In genomic region chr3:191151653-191152052, GRCh38 we compare ENCODE assay signal across 17 cellular contexts. TPM values are rescaled to one million over a fixed set of nuclear protein-coding genes. Genes with fewer than 3 reads are reported as not detected.
DNase-seq lines count a peak whose midpoint lies in the region; ATAC-seq, FAIRE-seq and TF ChIP-seq lines count a peak whose summit lies in the region.
"Had no signal": no experiment of that assay in that cellular context is flagged by ENCODE, and none has a peak within 500 bp of the region (broad histone marks: within the 10 kb centered on the region; RNA-seq: fewer than 3 reads in every experiment).

No MANE protein-coding gene starts in this region.

- DNase-seq in OCI-LY7 (ENCODE audit: low spot score) (no peak), Peyer's patch (no peak), urothelium cell line (ENCODE audit: low spot score) (no peak), osteoblast (ENCODE audit: insufficient read length, low spot score, missing footprints) (no peak)
- DNase-seq in stimulated activated CD4-positive, alpha-beta T cell treated with anti-CD3 and anti-CD28 coated beads, Interleukin-2, amount 100 ng/mL, for 24 hours, result no peak
- DNase-seq: C1 segment of cervical spinal cord; CD4-positive, alpha-beta T cell; DMS79; GOT3; H9 had no signal

- H3K9me2 ChIP-seq in OCI-LY7 (ENCODE audit: insufficient read depth, low read length), result no peaks in the 10 kb centered on the region

- CTCF ChIA-PET in OCI-LY7 (lab: Charles Lee; ENCODE audit: unreplicated experiment), result no interaction called here

- POLR2A ChIA-PET in OCI-LY7 (lab: Charles Lee), result interaction anchor here (0.8 kb wide), 1 partner anchor 33 kb away, joined by 3 read pairs; no protein-coding TSS in a partner anchor

- TF ChIP-seq POLR2A in Peyer's patch (IDR thresholded peaks at IDR 0.05), result no peak

- H2AFZ ChIP-seq in OCI-LY7 (ENCODE audit: low read length), result peak overlapping the region; percentile 32; the same call in 1 of the 2 replicates
- H2AFZ ChIP-seq in osteoblast (ENCODE audit: low read length), result no peak overlapping the region

- peak; percentile 57 for ATAC-seq in GM19043 (IDR thresholded peaks at IDR 0.05; ENCODE audit: low read depth, unreplicated experiment)
- ATAC-seq in HG03159 (IDR thresholded peaks at IDR 0.05; ENCODE audit: unreplicated experiment), result peak; percentile 66

- BruUV-seq in OCI-LY7 (replicated peaks; lab: Mats Ljungman, UMichigan), result no TSS peak

- intact Hi-C loops in OCI-LY7 (cut with micrococcal nuclease; ENCODE audit: unreplicated experiment), result no loop called here

- no peaks in the 10 kb centered on the region for H4K20me1 ChIP-seq in OCI-LY7 (ENCODE audit: insufficient read depth, low read length)
- no peaks in the 10 kb centered on the region for H4K20me1 ChIP-seq in osteoblast (ENCODE audit: insufficient read depth, low read length)

- H3K4me1 ChIP-seq in OCI-LY7 (ENCODE audit: insufficient read depth, low read length, poor library complexity, severe bottlenecking), result no peaks in the 10 kb centered on the region
- H3K4me1 ChIP-seq in Peyer's patch, result no peaks in the 10 kb centered on the region
- H3K4me1 ChIP-seq in osteoblast (ENCODE audit: insufficient read depth, low read length), result no peaks in the 10 kb centered on the region

- H3K27me3 ChIP-seq in Peyer's patch, result no peaks in the 10 kb centered on the region
- no peaks in the 10 kb centered on the region for H3K27me3 ChIP-seq in osteoblast (ENCODE audit: insufficient read depth, low read length)

- H3K27ac ChIP-seq in OCI-LY7 (ENCODE audit: low read depth, low read length, poor library complexity, severe bottlenecking) (no peak overlapping the region), Peyer's patch (no peak overlapping the region), osteoblast (ENCODE audit: low read depth, low read length) (no peak overlapping the region)
- H3K27ac ChIP-seq: HL-60 had no signal

- peaks cover 2% of the 10 kb centered on the region; the same call in 1 of the 2 replicates for H3K36me3 ChIP-seq in OCI-LY7 (ENCODE audit: insufficient read depth, low read length)
- H3K36me3 ChIP-seq in Peyer's patch, result no peaks in the 10 kb centered on the region
- no peaks in the 10 kb centered on the region for H3K36me3 ChIP-seq in osteoblast (ENCODE audit: insufficient read depth, low read length)

- H3K9me3 ChIP-seq in OCI-LY7 (ENCODE audit: low read length), result peaks cover 33% of the 10 kb centered on the region; the same call in 1 of the 2 replicates
- no peaks in the 10 kb centered on the region for H3K9me3 ChIP-seq in Peyer's patch
- peaks cover 7% of the 10 kb centered on the region for H3K9me3 ChIP-seq in osteoblast (ENCODE audit: low read depth, low read length)

- no peak for TF ChIP-seq CTCF in OCI-LY7 (conservative IDR thresholded peaks at IDR 0.05; ENCODE audit: low read length)
- no peak for TF ChIP-seq CTCF in Peyer's patch (IDR thresholded peaks at IDR 0.05)
- no peak for TF ChIP-seq CTCF in osteoblast (IDR thresholded peaks at IDR 0.05; ENCODE audit: extremely low read depth, low read depth, low read length)

- H3K4me2 ChIP-seq in OCI-LY7 (ENCODE audit: low read length) (no peak overlapping the region), osteoblast (ENCODE audit: insufficient read depth, low read length) (no peak overlapping the region)

- no peak overlapping the region for H3K4me3 ChIP-seq in OCI-LY7 (ENCODE audit: low read depth, low read length, poor library complexity, severe bottlenecking)
- no peak overlapping the region for H3K4me3 ChIP-seq in Peyer's patch
- H3K4me3 ChIP-seq in osteoblast (ENCODE audit: insufficient read depth, low read length), result no peak overlapping the region

- H3K79me2 ChIP-seq in OCI-LY7 (ENCODE audit: insufficient read depth, low read depth, low read length) (no peaks in the 10 kb centered on the region), osteoblast (ENCODE audit: insufficient read depth, low read length) (no peaks in the 10 kb centered on the region)

- no peak for FAIRE-seq in urothelium cell line (lab: Jason Lieb, UNC)
- FAIRE-seq: A204.1, GM12891 had no signal

RNA-seq across cellular contexts. Expression of gene OSTN, which starts 47.4 kb away (rescaled TPM):
- not detected in 2 replicates for total RNA-seq in OCI-LY7 (2014; rRNA removed; shearing (Covaris generic))
- total RNA-seq in OCI-LY7 (2022), result not detected in 2 replicates
- not detected for total RNA-seq in Peyer's patch
- total RNA-seq in osteoblast, result under 0.01 TPM in 1 of 2 replicates, not detected in the other
- total RNA-seq: B cell; CD4-positive, alpha-beta T cell; G401 had no signal
